ENCODE assay signal across 23 cellular contexts in the genomic region with DNA sequence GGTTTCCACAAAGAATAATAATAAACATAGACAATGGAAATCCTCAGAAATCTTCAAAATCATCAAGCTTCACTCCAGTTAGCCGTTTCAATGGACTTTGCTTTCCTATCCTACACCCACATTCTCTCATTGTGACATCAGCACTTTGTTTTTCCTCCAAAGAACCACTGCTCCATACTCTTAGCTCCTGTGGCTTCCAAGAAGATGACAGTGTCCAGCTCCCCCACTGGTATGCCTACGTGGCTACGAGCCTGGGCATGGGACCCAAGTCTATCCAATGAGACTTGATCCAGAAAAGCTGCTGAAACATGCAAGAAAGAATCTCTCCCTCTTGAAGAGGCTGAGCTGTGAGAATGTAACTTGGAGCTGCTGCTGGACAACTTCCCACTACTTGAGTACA. TPM values are rescaled to one million over a fixed set of nuclear protein-coding genes. Genes with fewer than 3 reads are reported as not detected.
DNase-seq lines count a peak whose midpoint lies in the region; ATAC-seq lines count a peak whose summit lies in the region.
"Had no signal": no experiment of that assay in that cellular context is flagged by ENCODE, and none has a peak within 500 bp of the region (broad histone marks: within the 10 kb centered on the region; RNA-seq: fewer than 3 reads in every experiment).

No MANE protein-coding gene starts in this region.

- intact Hi-C loops in left colon (cut with DNase I, micrococcal nuclease) = no loop called here

- DNase-seq in astrocyte of the hippocampus (ENCODE audit: low read depth, low spot score) (peak; percentile 83), left colon (no peak), renal cortical epithelial cell (ENCODE audit: low read depth) (peak; percentile 68), foreskin melanocyte (no peak), DMS79 treated with DMSO at 0.1 percent for 48 hours (lab: John Stamatoyannopoulos, UW) (no peak), NCI-H524 treated with DMSO at 0.1 percent for 48 hours (lab: John Stamatoyannopoulos, UW) (no peak)
- DNase-seq: Caco-2; CD8-positive, alpha-beta T cell; GF-D8; KBM-7; NCI-H1105 treated with DMSO at 0.1 percent for 48 hours; NCI-H146; NCI-H1930; NCI-H2107; NCI-H446; NCI-H526; NCI-H82; Right ventricle myocardium superior; RPMI8226 had no signal

- ATAC-seq in left colon = peak; percentile 47
- ATAC-seq in HG03442 (IDR thresholded peaks at IDR 0.05; ENCODE audit: unreplicated experiment) = no peak
- ATAC-seq: CD8-positive, alpha-beta T cell had no signal

RNA-seq across cellular contexts. Expression of gene TOX3, which starts 9.5 kb away (rescaled TPM):
- total RNA-seq in left colon = 10 to 100 TPM; 47.8 to 51.7 TPM
- total RNA-seq in renal cortical epithelial cell = 1.7 and 5.4 TPM in 2 replicates
- total RNA-seq: B cell; CD8-positive, alpha-beta T cell; LHCN-M2; MCF 10A; Right ventricle myocardium superior had no signal

Comparison
In these comparisons a context has a peak if more than half of its experiments do, and no peak if none do; other contexts are left out.
1. DNase-seq: peak in astrocyte of the hippocampus (single experiment) and renal cortical epithelial cell (single experiment); none in left colon (0 of 2), foreskin melanocyte (single experiment), DMS79 treated with DMSO at 0.1 percent for 48 hours (single experiment) and NCI-H524 treated with DMSO at 0.1 percent for 48 hours (single experiment).